Comparison of ENCODE assay signal across 19 cellular contexts in genomic region chr5:1245901-1246576, GRCh38. TPM values are rescaled to one million over a fixed set of nuclear protein-coding genes. Genes with fewer than 3 reads are reported as not detected.
"Had no signal": no experiment of that assay in that cellular context is flagged by ENCODE, and none has a peak within 500 bp of the region (broad histone marks: within the 10 kb centered on the region; RNA-seq: fewer than 3 reads in every experiment).

No MANE protein-coding gene starts in this region.

- DNase-seq: activated CD4-positive, alpha-beta T cell treated with anti-CD3 and anti-CD28 coated beads for 4 hours; aorta; glutamatergic neuron; immature natural killer cell; naive B cell; spleen; stimulated activated naive B cell treated with anti-CD40 and anti-IgM and Interleukin-4, amounts not matched to agents 10 μg/mL and 1 μg/mL and 100 μg/mL, for 72 hours; T1000 had no signal

- H3K4me3 Mint-ChIP-seq: activated T-helper 1 cell treated with anti-CD3 and anti-CD28 coated beads, Interleukin-12 subunit alpha, Interleukin-12 subunit beta, Interleukin-2, Interleukin-4 antibody, amounts not matched to agents 30 ng/mL and 10 ng/mL and 1 ng/mL, durations not matched to agents 14 hours and 24 hours and 36 hours; immature natural killer cell; naive B cell; stimulated activated naive B cell treated with anti-CD40 and anti-IgM and Interleukin-4, amounts not matched to agents 10 μg/mL and 1 μg/mL and 100 μg/mL, for 72 hours had no signal

- H3K4me1 ChIP-seq: breast epithelium, prostate gland, right lobe of liver had no signal

- ATAC-seq: stimulated activated naive B cell treated with anti-CD40 and anti-IgM and Interleukin-4, amounts not matched to agents 10 μg/mL and 1 μg/mL and 100 μg/mL, for 72 hours had no signal

- H3K4me1 Mint-ChIP-seq: immature natural killer cell had no signal

- H3K27ac ChIP-seq: breast epithelium, esophagus muscularis mucosa, prostate gland, right lobe of liver, spleen, transverse colon, VCaP had no signal

- H3K27me3 ChIP-seq: right lobe of liver had no signal

- H3K9me3 ChIP-seq: breast epithelium, esophagus muscularis mucosa, prostate gland, right lobe of liver, spleen, transverse colon had no signal

- H3K4me3 ChIP-seq: breast epithelium, esophagus muscularis mucosa, prostate gland, right lobe of liver, spleen, transverse colon had no signal

- H3K9me3 Mint-ChIP-seq: activated T-helper 1 cell treated with anti-CD3 and anti-CD28 coated beads, Interleukin-12 subunit alpha, Interleukin-12 subunit beta, Interleukin-2, Interleukin-4 antibody, amounts not matched to agents 30 ng/mL and 10 ng/mL and 1 ng/mL, durations not matched to agents 14 hours and 24 hours and 36 hours; immature natural killer cell; naive B cell; stimulated activated naive B cell treated with anti-CD40 and anti-IgM and Interleukin-4, amounts not matched to agents 10 μg/mL and 1 μg/mL and 100 μg/mL, for 72 hours had no signal

- H3K27ac Mint-ChIP-seq: activated T-helper 1 cell treated with anti-CD3 and anti-CD28 coated beads, Interleukin-12 subunit alpha, Interleukin-12 subunit beta, Interleukin-2, Interleukin-4 antibody, amounts not matched to agents 30 ng/mL and 10 ng/mL and 1 ng/mL, durations not matched to agents 14 hours and 24 hours and 36 hours; immature natural killer cell; naive B cell; stimulated activated naive B cell treated with anti-CD40 and anti-IgM and Interleukin-4, amounts not matched to agents 10 μg/mL and 1 μg/mL and 100 μg/mL, for 72 hours had no signal

- H3K36me3 ChIP-seq: breast epithelium, esophagus muscularis mucosa, prostate gland, right lobe of liver, spleen, transverse colon had no signal

- H3K36me3 Mint-ChIP-seq: immature natural killer cell; naive B cell; stimulated activated naive B cell treated with anti-CD40 and anti-IgM and Interleukin-4, amounts not matched to agents 10 μg/mL and 1 μg/mL and 100 μg/mL, for 72 hours had no signal

RNA-seq across cellular contexts. Expression of gene SLC6A18, which starts 20.9 kb away (rescaled TPM):
- total RNA-seq: activated T-helper 1 cell treated with anti-CD3 and anti-CD28 coated beads, Interleukin-12 subunit alpha, Interleukin-12 subunit beta, Interleukin-2, Interleukin-4 antibody, amounts not matched to agents 30 ng/mL and 10 ng/mL and 1 ng/mL, durations not matched to agents 14 hours and 24 hours and 36 hours; aorta; breast epithelium; esophagus muscularis mucosa; fibroblast of villous mesenchyme; left cardiac atrium; lung microvascular endothelial cell; prostate gland; right lobe of liver; spleen; subcutaneous adipose tissue; transverse colon had no signal
- polyA plus RNA-seq: aorta, immature natural killer cell, spleen had no signal

RNA-seq across cellular contexts. Expression of gene SLC6A19, which starts 44.6 kb away (rescaled TPM):
- total RNA-seq: activated T-helper 1 cell treated with anti-CD3 and anti-CD28 coated beads, Interleukin-12 subunit alpha, Interleukin-12 subunit beta, Interleukin-2, Interleukin-4 antibody, amounts not matched to agents 30 ng/mL and 10 ng/mL and 1 ng/mL, durations not matched to agents 14 hours and 24 hours and 36 hours; breast epithelium; esophagus muscularis mucosa; fibroblast of villous mesenchyme; left cardiac atrium; lung microvascular endothelial cell; subcutaneous adipose tissue had no signal
- polyA plus RNA-seq: immature natural killer cell had no signal

RNA-seq across cellular contexts. Expression of gene TERT, which starts 48.8 kb away (rescaled TPM):
- total RNA-seq: aorta, esophagus muscularis mucosa, fibroblast of villous mesenchyme, left cardiac atrium, lung microvascular endothelial cell, right lobe of liver, subcutaneous adipose tissue, transverse colon had no signal
- polyA plus RNA-seq: aorta, immature natural killer cell had no signal
